ENCODE assay signal across 10 cellular contexts in the genomic region with DNA sequence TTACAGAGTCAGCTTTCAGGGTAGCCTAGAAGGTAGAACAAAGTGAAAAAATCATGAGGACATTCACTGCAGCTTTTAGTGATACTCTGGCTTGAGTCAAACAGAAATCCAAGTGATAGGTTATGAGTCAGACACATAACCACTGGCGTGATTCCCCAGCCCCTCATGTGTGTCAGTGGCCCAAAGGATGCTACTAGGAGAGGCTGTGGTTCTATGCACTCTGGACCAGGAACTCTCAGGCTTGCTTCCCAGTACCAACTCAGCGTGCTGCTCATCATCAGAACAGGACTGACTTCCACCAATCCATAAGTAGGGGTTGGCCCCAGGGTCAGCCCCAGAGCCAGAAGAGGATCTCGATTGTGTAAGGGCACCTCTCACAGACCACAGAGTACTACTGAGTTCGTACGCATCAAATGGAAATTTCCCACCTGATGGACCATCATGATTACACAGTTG.
DNase-seq lines count a peak whose midpoint lies in the region; ATAC-seq, FAIRE-seq and TF ChIP-seq lines count a peak whose summit lies in the region.
"Had no signal": no experiment of that assay in that cellular context is flagged by ENCODE, and none has a peak within 500 bp of the region (broad histone marks: within the 10 kb centered on the region; RNA-seq: fewer than 3 reads in every experiment).

No MANE protein-coding gene starts in this region.

- no peak overlapping the region for H3K4me3 Mint-ChIP-seq in mesothelial cell of epicardium

- no peaks in the 10 kb centered on the region for H3K36me3 Mint-ChIP-seq in mesothelial cell of epicardium

- no peak overlapping the region for H3K27ac Mint-ChIP-seq in mesothelial cell of epicardium

- no peaks in the 10 kb centered on the region for H3K4me1 Mint-ChIP-seq in mesothelial cell of epicardium

- FAIRE-seq in RCC 7860 (lab: Jason Lieb, UNC) = no peak

- no peaks in the 10 kb centered on the region for H3K9me3 Mint-ChIP-seq in mesothelial cell of epicardium

- TF ChIP-seq CTCF in mesothelial cell of epicardium (IDR thresholded peaks at IDR 0.05; ENCODE audit: unreplicated experiment) = no peak

- peaks cover 15% of the 10 kb centered on the region for H3K27me3 Mint-ChIP-seq in mesothelial cell of epicardium (ENCODE audit: low read depth)

- DNase-seq in HT1080 (ENCODE audit: low read depth) (peak; percentile 21), kidney tubule cell (ENCODE audit: low spot score) (peak; percentile 20), GOT3 (lab: John Stamatoyannopoulos, UW) (no peak), RCC 7860 (ENCODE audit: low spot score) (no peak), RPMI8226 (no peak), mesothelial cell of epicardium (ENCODE audit: low spot score in 2 of 2, unreplicated experiment in 2 of 2) (no peak)
- DNase-seq: erythroblast, WERI-Rb-1 had no signal

- peak; percentile 79 for ATAC-seq in GM18511 (IDR thresholded peaks at IDR 0.05; ENCODE audit: unreplicated experiment)
- ATAC-seq in GM21619 (IDR thresholded peaks at IDR 0.05; ENCODE audit: unreplicated experiment) = peak; percentile 71

Comparison
In these comparisons a context has a peak if more than half of its experiments do, and no peak if none do; other contexts are left out.
1. DNase-seq: peak in HT1080 (single experiment) and kidney tubule cell (single experiment); none in GOT3 (single experiment), RCC 7860 (single experiment), RPMI8226 (single experiment) and mesothelial cell of epicardium (0 of 2).